In genomic region chr9:134544388-134545212, GRCh38 we compare ENCODE assay signal across 11 cellular contexts.
DNase-seq lines count a peak whose midpoint lies in the region; ATAC-seq and TF ChIP-seq lines count a peak whose summit lies in the region.
"Had no signal": no experiment of that assay in that cellular context is flagged by ENCODE, and none has a peak within 500 bp of the region (broad histone marks: within the 10 kb centered on the region; RNA-seq: fewer than 3 reads in every experiment).

No MANE protein-coding gene starts in this region.

- no peaks in the 10 kb centered on the region for H3K4me1 Mint-ChIP-seq in activated CD4-positive, alpha-beta T cell treated with anti-CD3 and anti-CD28 coated beads for 36 hours

- H3K36me3 ChIP-seq in hepatocyte (replicated peaks; ENCODE audit: insufficient read depth, low read depth): no peaks in the 10 kb centered on the region
- H3K36me3 ChIP-seq in sigmoid colon: no peaks in the 10 kb centered on the region

- H3K4me2 ChIP-seq in hepatocyte: peak overlapping the region; percentile 65

- H3K27ac Mint-ChIP-seq in activated CD4-positive, alpha-beta T cell treated with anti-CD3 and anti-CD28 coated beads for 36 hours: no peak overlapping the region

- no peaks in the 10 kb centered on the region for H3K27me3 ChIP-seq in hepatocyte
- no peaks in the 10 kb centered on the region for H3K27me3 ChIP-seq in sigmoid colon

- no peaks in the 10 kb centered on the region for H3K9me3 Mint-ChIP-seq in activated CD4-positive, alpha-beta T cell treated with anti-CD3 and anti-CD28 coated beads for 36 hours (ENCODE audit: low read depth)

- intact Hi-C loops in sigmoid colon (cut with DNase I): loop anchor here (5.0 kb wide), 1 partner anchor 87 kb away; no protein-coding TSS in a partner anchor
- intact Hi-C loops in activated CD4-positive, alpha-beta T cell treated with anti-CD3 and anti-CD28 coated beads for 36 hours (cut with DNase I, micrococcal nuclease): no loop called here

- H3K79me2 ChIP-seq in hepatocyte: no peaks in the 10 kb centered on the region

- H3K4me3 Mint-ChIP-seq in activated CD4-positive, alpha-beta T cell treated with anti-CD3 and anti-CD28 coated beads for 36 hours: no peak overlapping the region

- 63% methylated on average over 25 of the region's 26 CpGs for WGBS in hepatocyte (ENCODE audit: low lambda C conversion rate, missing lambda C conversion rate)
- 67 to 75% methylated on average over 26 of the region's 26 CpGs for WGBS in sigmoid colon, 2 donors

- DNase-seq in H4 (ENCODE audit: low spot score): peak; percentile 68
- DNase-seq in amniotic stem cell (lab: John Stamatoyannopoulos, UW): peak; percentile 49
- DNase-seq in hepatocyte (ENCODE audit: low spot score): peak; percentile 73
- DNase-seq in sigmoid colon: peak; percentile 82
- no peak for DNase-seq in NCI-H187 treated with DMSO at 0.1 percent for 48 hours (lab: John Stamatoyannopoulos, UW)
- no peak for DNase-seq in activated T-cell treated with anti-CD3 and anti-CD28 coated beads, Interleukin-2, amount 50 U/mL, for 1 hour
- DNase-seq in activated CD4-positive, alpha-beta T cell treated with anti-CD3 and anti-CD28 coated beads for 36 hours: no peak
- DNase-seq: activated naive CD4-positive, alpha-beta T cell treated with anti-CD3 and anti-CD28 coated beads, Interleukin-2, amount 50 U/mL, for 16 hours; stimulated activated CD4-positive, alpha-beta T cell treated with anti-CD3 and anti-CD28 coated beads, Interleukin-4, amount 100 ng/mL, for 24 hours; T-helper 1 cell had no signal

- no peak for TF ChIP-seq EP300 in sigmoid colon (IDR thresholded peaks at IDR 0.05)

- no peaks in the 10 kb centered on the region for H3K27me3 Mint-ChIP-seq in activated CD4-positive, alpha-beta T cell treated with anti-CD3 and anti-CD28 coated beads for 36 hours

- CTCF ChIA-PET in activated CD4-positive, alpha-beta T cell treated with anti-CD3 and anti-CD28 coated beads for 36 hours (lab: Charles Lee): interaction anchor here (1.0 kb wide), 1 partner anchor 96 kb away, joined by 3 read pairs; no protein-coding TSS in a partner anchor

- H3K4me3 ChIP-seq in hepatocyte: no peak overlapping the region
- H3K4me3 ChIP-seq in sigmoid colon: no peak overlapping the region

- no peak for TF ChIP-seq CTCF in hepatocyte (IDR thresholded peaks at IDR 0.05; ENCODE audit: poor library complexity)
- no peak for TF ChIP-seq CTCF in sigmoid colon (IDR thresholded peaks at IDR 0.05)

- no peaks in the 10 kb centered on the region for H3K36me3 Mint-ChIP-seq in activated CD4-positive, alpha-beta T cell treated with anti-CD3 and anti-CD28 coated beads for 36 hours (ENCODE audit: low read depth)

- H2AFZ ChIP-seq in hepatocyte: no peak overlapping the region

- H3K9me3 ChIP-seq in hepatocyte (ENCODE audit: low read depth) (no peaks in the 10 kb centered on the region), sigmoid colon (no peaks in the 10 kb centered on the region)

- H3K9me2 ChIP-seq in hepatocyte (replicated peaks; ENCODE audit: insufficient read depth): no peaks in the 10 kb centered on the region

- ATAC-seq in GM19035 (IDR thresholded peaks at IDR 0.05; ENCODE audit: unreplicated experiment): no peak
- ATAC-seq in activated CD4-positive, alpha-beta T cell treated with anti-CD3 and anti-CD28 coated beads for 36 hours: no peak

- H3K27ac ChIP-seq in hepatocyte (peak overlapping the region; percentile 98), sigmoid colon (peak overlapping the region; percentile 57 to 80 (median 66))

- peaks cover 32% of the 10 kb centered on the region for H3K4me1 ChIP-seq in hepatocyte (ENCODE audit: insufficient read depth)
- H3K4me1 ChIP-seq in sigmoid colon: peaks cover 0 to 31% (median 24%) of the 10 kb centered on the region in 4 donors

- TF ChIP-seq POLR2A in sigmoid colon (IDR thresholded peaks at IDR 0.05): no peak

- no peaks in the 10 kb centered on the region for H4K20me1 ChIP-seq in hepatocyte (ENCODE audit: insufficient read depth, poor library complexity, severe bottlenecking)

- POLR2A ChIA-PET in activated CD4-positive, alpha-beta T cell treated with anti-CD3 and anti-CD28 coated beads for 36 hours (lab: Charles Lee): no interaction called here

Comparison
In these comparisons a context has a peak if more than half of its experiments do, and no peak if none do; other contexts are left out.
1. DNase-seq: peak in H4 (single experiment), amniotic stem cell (single experiment), hepatocyte (single experiment) and sigmoid colon (single experiment); none in NCI-H187 treated with DMSO at 0.1 percent for 48 hours (single experiment), activated T-cell treated with anti-CD3 and anti-CD28 coated beads, Interleukin-2, amount 50 U/mL, for 1 hour (single experiment) and activated CD4-positive, alpha-beta T cell treated with anti-CD3 and anti-CD28 coated beads for 36 hours (single experiment).